9 cellular contexts compared by ENCODE assay signal in the genomic region with DNA sequence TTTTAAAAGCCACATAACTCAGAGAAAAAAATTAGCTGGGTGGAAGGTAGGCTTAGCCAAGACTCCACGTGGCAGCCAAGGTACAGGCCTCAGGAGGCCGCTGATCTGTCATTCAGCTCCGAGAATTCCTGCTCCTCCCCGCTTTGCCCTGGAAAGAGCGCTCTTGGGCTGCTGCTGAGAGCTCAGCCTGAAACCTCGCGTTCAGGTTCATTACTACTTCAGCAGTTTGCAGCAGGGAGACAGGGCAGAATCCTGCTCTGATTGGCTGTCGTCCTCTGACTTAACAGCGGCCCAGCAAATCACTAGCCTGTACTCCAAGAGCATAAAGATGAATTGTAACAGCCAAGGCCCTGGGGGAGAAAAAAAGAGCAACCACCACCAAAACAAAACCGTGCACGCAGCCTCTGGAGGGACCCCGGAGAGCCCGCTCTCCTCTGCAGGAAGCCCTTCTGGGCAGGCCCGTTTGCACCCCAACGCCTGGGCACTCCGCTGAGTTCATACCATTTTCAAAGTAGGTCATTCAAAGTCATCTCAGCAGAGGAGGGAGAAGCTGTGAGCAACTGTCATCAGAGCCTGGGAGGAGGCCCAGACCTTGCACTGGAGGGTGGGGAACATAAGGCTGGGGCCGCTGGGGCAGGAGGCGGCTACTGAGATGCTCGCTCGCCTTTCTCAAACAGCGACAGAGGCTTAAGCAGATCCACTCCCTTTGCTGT. TPM values are rescaled to one million over a fixed set of nuclear protein-coding genes. Genes with fewer than 3 reads are reported as not detected.
A peak's percentile ranks its signal among the peaks of the same experiment; 100 is the strongest.
DNase-seq lines count a peak whose midpoint lies in the region; ATAC-seq and TF ChIP-seq lines count a peak whose summit lies in the region.
"Had no signal": no experiment of that assay in that cellular context is flagged by ENCODE, and none has a peak within 500 bp of the region (broad histone marks: within the 10 kb centered on the region; RNA-seq: fewer than 3 reads in every experiment).

No MANE protein-coding gene starts in this region.

- intact Hi-C loops in body of pancreas (cut with DNase I) = no loop called here
- intact Hi-C loops in left ventricle myocardium superior (cut with micrococcal nuclease) = no loop called here

- WGBS in body of pancreas, 2 donors = 78% methylated on average over 21 of the region's 21 CpGs

- H3K9ac ChIP-seq in ES-I3 (ENCODE audit: low read depth, low read length) = peak overlapping the region; percentile 50

- peak; percentile 24 for ATAC-seq in body of pancreas
- peak; percentile 81 for ATAC-seq in left ventricle myocardium superior
- no peak for ATAC-seq in GM21381 (IDR thresholded peaks at IDR 0.05; ENCODE audit: unreplicated experiment)
- ATAC-seq: activated CD8-positive, alpha-beta memory T cell treated with anti-CD3 and anti-CD28 coated beads, Interleukin-2, amount 10 ng/mL, durations not matched to agents 7 days and 5 days had no signal

- H3K27me3 ChIP-seq in body of pancreas = no peaks in the 10 kb centered on the region
- H3K27me3 ChIP-seq in neuron (ENCODE audit: insufficient read depth, low read length) = peaks cover 3% of the 10 kb centered on the region

- no peak overlapping the region for H3K4me3 ChIP-seq in body of pancreas
- H3K4me3 ChIP-seq in neuron (ENCODE audit: low read length) = peak overlapping the region; percentile 68

- H2AFZ ChIP-seq in neuron (ENCODE audit: low read depth, low read length) = peak overlapping the region; percentile 73

- peaks cover 21% of the 10 kb centered on the region for H3K4me1 ChIP-seq in ES-I3 (ENCODE audit: insufficient read depth, low read length)
- no peaks in the 10 kb centered on the region for H3K4me1 ChIP-seq in body of pancreas
- peaks cover 29% of the 10 kb centered on the region for H3K4me1 ChIP-seq in neuron (ENCODE audit: insufficient read depth, low read length)

- H3K9me3 ChIP-seq in ES-I3 (ENCODE audit: control insufficient read depth, insufficient read depth, low read length) (no peaks in the 10 kb centered on the region), body of pancreas (no peaks in the 10 kb centered on the region), neuron (ENCODE audit: low read length) (peaks cover under 1% of the 10 kb centered on the region)

- no peak overlapping the region for H3K27ac ChIP-seq in body of pancreas

- TF ChIP-seq POLR2A in body of pancreas (IDR thresholded peaks at IDR 0.05) = no peak

- H3K36me3 ChIP-seq in ES-I3 (ENCODE audit: insufficient read depth, low read length) (no peaks in the 10 kb centered on the region), body of pancreas (replicated peaks in 1 of 2; ENCODE audit: insufficient read depth in 1 of 2, low read depth in 2 of 2) (no peaks in the 10 kb centered on the region), neuron (ENCODE audit: insufficient read depth, low read length) (no peaks in the 10 kb centered on the region)

- peak in 3 of 4 donors; percentile 21 to 35 (median 21) for DNase-seq in body of pancreas
- peak; percentile 53 for DNase-seq in left ventricle myocardium superior
- DNase-seq in activated naive CD4-positive, alpha-beta T cell (lab: John Stamatoyannopoulos, UW) = no peak
- DNase-seq in activated naive CD4-positive, alpha-beta T cell treated with Interleukin-2 at 50 U/mL for 16 hours = no peak
- no peak for DNase-seq in DMS 273 treated with DMSO at 0.1 percent for 48 hours (lab: John Stamatoyannopoulos, UW)
- DNase-seq: activated CD8-positive, alpha-beta memory T cell treated with anti-CD3 and anti-CD28 coated beads, Interleukin-2, amount 10 ng/mL, durations not matched to agents 7 days and 5 days had no signal

- TF ChIP-seq CTCF in body of pancreas (IDR thresholded peaks at IDR 0.05) = no peak

RNA-seq across cellular contexts. Expression of a gene that starts 42.2 kb away (rescaled TPM):
- total RNA-seq in body of pancreas (10 to 100 TPM; 24.6 to 24.7 TPM), left ventricle myocardium superior (45.2 TPM)

Comparison
In these comparisons a context has a peak if more than half of its experiments do, and no peak if none do; other contexts are left out.
1. DNase-seq: peak in body of pancreas (3 of 4) and left ventricle myocardium superior (single experiment); none in activated naive CD4-positive, alpha-beta T cell (0 of 4), activated naive CD4-positive, alpha-beta T cell treated with Interleukin-2 at 50 U/mL for 16 hours (single experiment) and DMS 273 treated with DMSO at 0.1 percent for 48 hours (single experiment).